ENCODE assay signal across 16 cellular contexts in the genomic region with DNA sequence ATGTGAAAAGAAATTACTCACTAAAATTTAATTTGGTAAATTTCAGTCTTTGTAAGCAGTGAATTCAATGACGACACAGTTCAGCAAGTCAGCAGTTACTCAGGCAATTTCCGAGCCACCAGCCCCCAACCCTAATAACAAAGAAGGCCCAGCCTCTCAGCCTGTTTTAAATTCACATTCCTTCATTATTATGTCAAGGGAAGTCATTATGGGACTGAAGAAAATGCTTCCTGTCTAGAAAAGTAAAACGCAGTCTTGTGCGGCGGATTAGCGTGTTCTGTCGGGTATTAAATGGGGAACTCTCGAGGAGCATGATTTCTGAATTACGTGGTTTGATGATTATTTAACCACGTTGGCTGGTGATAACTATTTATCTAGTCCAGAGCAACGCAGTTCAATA.
DNase-seq lines count a peak whose midpoint lies in the region; ATAC-seq and TF ChIP-seq lines count a peak whose summit lies in the region.
"Had no signal": no experiment of that assay in that cellular context is flagged by ENCODE, and none has a peak within 500 bp of the region (broad histone marks: within the 10 kb centered on the region; RNA-seq: fewer than 3 reads in every experiment).

No MANE protein-coding gene starts in this region.

- peak overlapping the region; percentile 17; the same call in 1 of the 2 replicates for H3K27ac ChIP-seq in HUES6 (ENCODE audit: low read depth, low read length)
- H3K27ac ChIP-seq in ectodermal cell (ENCODE audit: insufficient read depth, low read depth, low read length, poor library complexity, severe bottlenecking): peak overlapping the region; percentile 56
- H3K27ac ChIP-seq: C4-2B, parathyroid adenoma had no signal

- H3K27ac Mint-ChIP-seq in type B pancreatic cell: peak overlapping the region; percentile 52
- H3K27ac Mint-ChIP-seq: activated CD4-positive, alpha-beta T cell treated with anti-CD3 and anti-CD28 coated beads, Interleukin-2, amount 10 ng/mL, durations not matched to agents 24 days and 14 days; activated naive CD8-positive, alpha-beta T cell treated with anti-CD3 and anti-CD28 coated beads, Interleukin-2, amount 10 ng/mL, durations not matched to agents 7 days and 5 days; memory B cell had no signal

- H3K9me3 ChIP-seq in HUES6 (ENCODE audit: control insufficient read depth, insufficient read depth, low read depth, low read length): no peaks in the 10 kb centered on the region
- H3K9me3 ChIP-seq in ectodermal cell (ENCODE audit: control insufficient read depth, low read length): no peaks in the 10 kb centered on the region

- H3K36me3 ChIP-seq in HUES6 (ENCODE audit: control insufficient read depth, insufficient read depth, low read length) (no peaks in the 10 kb centered on the region), ectodermal cell (ENCODE audit: control insufficient read depth, insufficient read depth, low read length) (no peaks in the 10 kb centered on the region)

- H3K27me3 Mint-ChIP-seq in type B pancreatic cell: peaks cover 39% of the 10 kb centered on the region

- peaks cover 36% of the 10 kb centered on the region for H3K4me1 Mint-ChIP-seq in type B pancreatic cell (ENCODE audit: unreplicated experiment)
- H3K4me1 Mint-ChIP-seq: activated CD4-positive, alpha-beta T cell treated with anti-CD3 and anti-CD28 coated beads, Interleukin-2, amount 10 ng/mL, durations not matched to agents 24 days and 14 days; activated naive CD8-positive, alpha-beta T cell treated with anti-CD3 and anti-CD28 coated beads, Interleukin-2, amount 10 ng/mL, durations not matched to agents 7 days and 5 days; memory B cell had no signal

- H3K9me3 Mint-ChIP-seq in type B pancreatic cell: no peaks in the 10 kb centered on the region
- H3K9me3 Mint-ChIP-seq: activated CD4-positive, alpha-beta T cell treated with anti-CD3 and anti-CD28 coated beads, Interleukin-2, amount 10 ng/mL, durations not matched to agents 24 days and 14 days; activated naive CD8-positive, alpha-beta T cell treated with anti-CD3 and anti-CD28 coated beads, Interleukin-2, amount 10 ng/mL, durations not matched to agents 7 days and 5 days; activated T-cell treated with anti-CD3 and anti-CD28 coated beads, Interleukin-2, amount 50 U/mL, for 4 hours; memory B cell had no signal

- peaks cover 38% of the 10 kb centered on the region for H3K4me1 ChIP-seq in HUES6 (ENCODE audit: control insufficient read depth, insufficient read depth, low read length)
- H3K4me1 ChIP-seq in ectodermal cell (ENCODE audit: control insufficient read depth, insufficient read depth, low read length): peaks cover 17% of the 10 kb centered on the region
- H3K4me1 ChIP-seq: parathyroid adenoma had no signal

- H3K4me3 Mint-ChIP-seq in type B pancreatic cell: peak overlapping the region; percentile 58
- H3K4me3 Mint-ChIP-seq: activated CD4-positive, alpha-beta T cell treated with anti-CD3 and anti-CD28 coated beads, Interleukin-2, amount 10 ng/mL, durations not matched to agents 24 days and 14 days; activated naive CD8-positive, alpha-beta T cell treated with anti-CD3 and anti-CD28 coated beads, Interleukin-2, amount 10 ng/mL, durations not matched to agents 7 days and 5 days; activated T-cell treated with anti-CD3 and anti-CD28 coated beads, Interleukin-2, amount 50 U/mL, for 4 hours; memory B cell had no signal

- H3K27me3 ChIP-seq in HUES6 (ENCODE audit: control insufficient read depth, insufficient read depth, low read length): no peaks in the 10 kb centered on the region
- H3K27me3 ChIP-seq in ectodermal cell (ENCODE audit: control insufficient read depth, insufficient read depth, low read length, poor library complexity, severe bottlenecking): no peaks in the 10 kb centered on the region

- no peaks in the 10 kb centered on the region for H3K36me3 Mint-ChIP-seq in type B pancreatic cell
- H3K36me3 Mint-ChIP-seq: activated naive CD8-positive, alpha-beta T cell treated with anti-CD3 and anti-CD28 coated beads, Interleukin-2, amount 10 ng/mL, durations not matched to agents 7 days and 5 days; memory B cell had no signal

- no peak for ATAC-seq in GM21786 (IDR thresholded peaks at IDR 0.05; ENCODE audit: unreplicated experiment)
- ATAC-seq: activated T-cell treated with anti-CD3 and anti-CD28 coated beads, Interleukin-2, amount 50 U/mL, for 4 hours had no signal

- H3K9ac ChIP-seq in HUES6 (ENCODE audit: low read length): peak overlapping the region; percentile 42
- H3K9ac ChIP-seq: parathyroid adenoma had no signal

- TF ChIP-seq CTCF in type B pancreatic cell (conservative IDR thresholded peaks at IDR 0.05): no peak

- DNase-seq in kidney tubule cell (ENCODE audit: low spot score) (peak; percentile 93), type B pancreatic cell (ENCODE audit: extremely low spot score, unreplicated experiment) (no peak), foreskin melanocyte (no peak), DMS53 (lab: John Stamatoyannopoulos, UW) (no peak)
- DNase-seq: activated CD4-positive, alpha-beta T cell treated with anti-CD3 and anti-CD28 coated beads, Interleukin-2, amount 10 ng/mL, durations not matched to agents 24 days and 14 days; activated naive CD8-positive, alpha-beta T cell treated with anti-CD3 and anti-CD28 coated beads, Interleukin-2, amount 10 ng/mL, durations not matched to agents 7 days and 5 days; activated T-cell treated with anti-CD3 and anti-CD28 coated beads, Interleukin-2, amount 50 U/mL, for 4 hours; cerebellar nuclear complex; NCI-H2029 treated with DMSO at 0.1 percent for 48 hours; Right ventricle myocardium superior had no signal

- 58% methylated on average over 11 of the region's 11 CpGs for WGBS in ectodermal cell, 2 experiments

- H3K4me3 ChIP-seq in HUES6 (ENCODE audit: low read depth, low read length) (no peak overlapping the region; the same call in 1 of the 2 replicates), ectodermal cell (ENCODE audit: insufficient read depth, low read depth, low read length) (no peak overlapping the region)
